In genomic region chr14:103296987-103297386, GRCh38 we compare ENCODE assay signal across 17 cellular contexts. TPM values are rescaled to one million over a fixed set of nuclear protein-coding genes. Genes with fewer than 3 reads are reported as not detected.
DNase-seq lines count a peak whose midpoint lies in the region; ATAC-seq, FAIRE-seq and TF ChIP-seq lines count a peak whose summit lies in the region.
"Had no signal": no experiment of that assay in that cellular context is flagged by ENCODE, and none has a peak within 500 bp of the region (broad histone marks: within the 10 kb centered on the region; RNA-seq: fewer than 3 reads in every experiment).

No MANE protein-coding gene starts in this region.

- BruUV-seq in Panc1 (replicated peaks; lab: Mats Ljungman, UMichigan): no TSS peak

- intact Hi-C loops in Panc1 (cut with micrococcal nuclease; ENCODE audit: unreplicated experiment): loop anchor here (10.0 kb wide), 1 partner anchor 192 kb away; no protein-coding TSS in a partner anchor

- peak in 1 of 2 experiments; percentile 9; a peak in 1 of 5 replicates for TF ChIP-seq RAD21 in A549 (conservative IDR thresholded peaks at IDR 0.05 in 1 of 2, IDR thresholded peaks at IDR 0.05 in 1 of 2)

- POLR2A ChIA-PET in A549 (lab: Yijun Ruan, JAX): interaction anchor here (0.7 kb wide), 1 partner anchor 36 kb away, joined by 4 read pairs; no protein-coding TSS in a partner anchor
- POLR2A ChIA-PET in Panc1 (lab: Charles Lee): no interaction called here

- in situ Hi-C loops in Panc1 (cut with HindIII; ENCODE audit: low pct_unique_long_range_greater_than_20kb, low sequenced_read_pairs): no loop called here

- DNase-seq in A549 (ENCODE audit: low read depth in 1 of 2, low spot score in 1 of 2) (peak in 1 of 2 experiments; percentile 38), GM12864 (ENCODE audit: low read depth) (no peak), Panc1 (ENCODE audit: low read depth, low spot score) (no peak), fibroblast of villous mesenchyme (ENCODE audit: low read depth) (no peak), COLO668 (lab: John Stamatoyannopoulos, UW; ENCODE audit: unreplicated experiment) (no peak), nucleus accumbens (lab: John Stamatoyannopoulos, UW) (no peak), NK-92 (lab: John Stamatoyannopoulos, UW; ENCODE audit: unreplicated experiment) (no peak)
- DNase-seq: activated T-cell treated with anti-CD3 and anti-CD28 coated beads, Interleukin-2, amount 50 U/mL, for 72 hours; central memory CD4-positive, alpha-beta T cell; esophagus squamous epithelium; lower lobe of right lung; NCI-H1436; NCI-H2227 treated with DMSO at 0.1 percent for 48 hours; substantia nigra; uterus had no signal

- CTCF ChIA-PET in A549 (lab: Yijun Ruan, JAX) (interaction anchor here (1.1 to 2.1 kb wide), 3 partner anchors 94 to 222 kb away, joined by 4 to 13 read pairs (median 9); no protein-coding TSS in a partner anchor), Panc1 (lab: Charles Lee) (interaction anchor here (0.7 kb wide), 1 partner anchor 51 kb away, joined by 3 read pairs; no protein-coding TSS in a partner anchor)

- no peak for FAIRE-seq in A549 (lab: Jason Lieb, UNC)

- H3K4me3 ChIP-seq in A549: no peak overlapping the region
- no peak overlapping the region for H3K4me3 ChIP-seq in GM12864 (ENCODE audit: low read depth, low read length)
- H3K4me3 ChIP-seq in Panc1 (ENCODE audit: low read depth in 2 of 2, low read length in 2 of 2): no peak overlapping the region
- no peak overlapping the region for H3K4me3 ChIP-seq in fibroblast of villous mesenchyme (ENCODE audit: low read depth, low read length)
- H3K4me3 ChIP-seq: esophagus squamous epithelium, lower lobe of right lung, uterus had no signal

- no peaks in the 10 kb centered on the region for H3K9me3 ChIP-seq in A549
- no peaks in the 10 kb centered on the region for H3K9me3 ChIP-seq in Panc1 (ENCODE audit: control insufficient read depth, insufficient read depth, low read depth, low read length)
- H3K9me3 ChIP-seq: esophagus squamous epithelium, lower lobe of right lung, uterus had no signal

- H3K27me3 ChIP-seq in Panc1 (ENCODE audit: control insufficient read depth, insufficient read depth, low read length): no peaks in the 10 kb centered on the region
- H3K27me3 ChIP-seq: uterus had no signal

- TF ChIP-seq EP300 in A549 (IDR thresholded peaks at IDR 0.05): no peak

- peak overlapping the region in 1 of 2 experiments; percentile 35; a peak in 2 of 6 replicates for H3K27ac ChIP-seq in A549
- no peak overlapping the region for H3K27ac ChIP-seq in Panc1 (ENCODE audit: low read length)
- H3K27ac ChIP-seq: lower lobe of right lung, uterus had no signal

- ATAC-seq in A549 (peak in 1 of 2 experiments; percentile 50; a peak in 2 of 6 replicates), Panc1 (no peak), HG02678 (IDR thresholded peaks at IDR 0.05; ENCODE audit: unreplicated experiment) (no peak)
- ATAC-seq: activated T-cell treated with anti-CD3 and anti-CD28 coated beads, Interleukin-2, amount 50 U/mL, for 72 hours; CD8-positive, alpha-beta T cell; lower lobe of right lung had no signal

- H3K4me2 ChIP-seq in A549: no peak overlapping the region

- no peak for TF ChIP-seq POLR2A in A549 (IDR thresholded peaks at IDR 0.05; ENCODE audit: low read length)

- no peak for TF ChIP-seq CTCF in A549 (IDR thresholded peaks at IDR 0.05)
- peak; percentile 13 for TF ChIP-seq CTCF in GM12864 (IDR thresholded peaks at IDR 0.05; ENCODE audit: low read depth, low read length, missing control alignments)
- peak; percentile 41 for TF ChIP-seq CTCF in Panc1 (IDR thresholded peaks at IDR 0.05)
- peak; percentile 13 for TF ChIP-seq CTCF in fibroblast of villous mesenchyme (IDR thresholded peaks at IDR 0.05; ENCODE audit: insufficient read depth, low read depth, low read length)

- WGBS in A549 (ENCODE audit: missing lambda C conversion rate): 83% methylated on average over 12 of the region's 12 CpGs

- H3K36me3 ChIP-seq in Panc1 (ENCODE audit: control insufficient read depth, insufficient read depth, low read length): no peaks in the 10 kb centered on the region
- H3K36me3 ChIP-seq: esophagus squamous epithelium, lower lobe of right lung, uterus had no signal

- H3K4me1 ChIP-seq in A549 (peaks cover 22% of the 10 kb centered on the region), Panc1 (ENCODE audit: control insufficient read depth, insufficient read depth, low read length) (no peaks in the 10 kb centered on the region)
- H3K4me1 ChIP-seq: esophagus squamous epithelium, lower lobe of right lung, uterus had no signal

TF ChIP-seq in A549, 52 proteins besides CTCF, POLR2A, EP300 and RAD21:
- TF ChIP-seq MAFK (IDR thresholded peaks at IDR 0.05; ENCODE audit: partially characterized antibody) (no peak), E2F6 (IDR thresholded peaks at IDR 0.05; ENCODE audit: borderline replicate concordance, low read depth) (no peak), MAX (IDR thresholded peaks at IDR 0.05) (0 out of 2 replicates have a peak, but pooled peaks have one; percentile 15), CBX2 (IDR thresholded peaks at IDR 0.05; ENCODE audit: borderline replicate concordance, low read depth) (no peak)

RNA-seq across cellular contexts. Expression of gene EIF5, which starts 37.0 kb away (rescaled TPM):
- polyA plus RNA-seq in A549 (2011; rRNA removed): 509 and 591 TPM in 2 replicates
- 193 and 219 TPM in 2 replicates for polyA plus RNA-seq in A549 (2012; cell fraction: cytosol; rRNA removed)
- 137 and 145 TPM in 2 replicates for polyA plus RNA-seq in A549 (2012; cell fraction: nucleus; rRNA removed)
- 276 to 288 TPM (median 281 TPM) in 3 replicates for polyA plus RNA-seq in A549 (2017; fragmentation: RNase III; extraction: RNeasy Plus Mini Kit Qiagen cat#74134 plus additional on column Dnase treatment)
- 204 and 274 TPM in 2 replicates for polyA minus RNA-seq in A549 (2011; rRNA and poly(A)+ RNA removed)
- 238 TPM for total RNA-seq in Panc1 (2021; ENCODE audit: unreplicated experiment)
- polyA plus RNA-seq in Panc1 (2012; ENCODE audit: insufficient read length): 91.2 TPM
- total RNA-seq in fibroblast of villous mesenchyme: 122 and 124 TPM in 2 replicates
